3 cellular contexts compared by ENCODE assay signal in genomic region chr2:174780191-174780590, GRCh38.
A peak's percentile ranks its signal among the peaks of the same experiment; 100 is the strongest.
TF ChIP-seq lines count a peak whose summit lies in the region.

No MANE protein-coding gene starts in this region.

TF ChIP-seq in SK-N-SH, 30 proteins besides CTCF, POLR2A, EP300 and RAD21:
- TF ChIP-seq PBX3 (IDR thresholded peaks at IDR 0.05) (0 out of 2 replicates have a peak, but pooled peaks have one; percentile 6), REST (IDR thresholded peaks at IDR 0.05; ENCODE audit: low read depth, low read length) (no peak)

TF ChIP-seq in SK-N-SH treated with all-trans-retinoic acid at 6 μM for 48 hours, 23 proteins besides CTCF, POLR2A, EP300 and RAD21 (continued from another document):
- TF ChIP-seq TSHZ2 (CRISPR knock-in tag; IDR thresholded peaks at IDR 0.05) (no peak), ESRRG (CRISPR knock-in tag; IDR thresholded peaks at IDR 0.05) (no peak)

TF ChIP-seq in IMR-90, 13 proteins besides CTCF, POLR2A, EP300 and RAD21 (continued from another document):
- TF ChIP-seq MAZ (IDR thresholded peaks at IDR 0.05; ENCODE audit: borderline replicate concordance, low read depth, low read length) (no peak), MAFK (IDR thresholded peaks at IDR 0.05; ENCODE audit: low read depth, low read length) (no peak), ELK1 (IDR thresholded peaks at IDR 0.05; ENCODE audit: borderline replicate concordance, low read depth, low read length) (no peak), NFE2L2 (IDR thresholded peaks at IDR 0.05; ENCODE audit: low read depth, low read length) (no peak), SMC3 (IDR thresholded peaks at IDR 0.05; ENCODE audit: low read depth, low read length) (no peak), MXI1 (IDR thresholded peaks at IDR 0.05; ENCODE audit: borderline replicate concordance, low read depth, low read length) (no peak), FOS (IDR thresholded peaks at IDR 0.05; ENCODE audit: low read depth, low read length) (no peak), RCOR1 (IDR thresholded peaks at IDR 0.05; ENCODE audit: insufficient replicate concordance, low read length) (no peak), CHD1 (IDR thresholded peaks at IDR 0.05; ENCODE audit: low read depth, low read length) (no peak), CEBPB (IDR thresholded peaks at IDR 0.05; ENCODE audit: low read depth, low read length) (no peak)
